ENCODE assay signal across 9 cellular contexts in the genomic region with DNA sequence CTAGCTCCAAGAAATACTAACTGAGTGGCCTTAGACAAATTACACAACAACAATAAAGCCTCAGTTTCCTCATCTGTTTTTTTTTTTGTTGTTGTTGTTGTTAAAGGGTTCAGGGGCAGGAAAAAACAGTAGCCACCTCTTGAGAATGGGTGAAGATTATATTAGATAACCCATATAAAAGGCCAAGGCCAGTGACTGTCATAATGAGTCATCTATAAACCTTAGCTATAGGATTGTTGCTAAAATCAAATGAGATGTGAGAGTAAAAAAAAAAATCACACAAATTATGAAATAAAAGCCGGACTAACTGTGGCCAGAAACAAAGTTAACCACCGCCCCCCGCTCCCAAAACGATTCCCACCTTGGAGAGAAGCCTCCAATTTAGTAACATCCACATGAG. TPM values are rescaled to one million over a fixed set of nuclear protein-coding genes. Genes with fewer than 3 reads are reported as not detected.
DNase-seq lines count a peak whose midpoint lies in the region; ATAC-seq, FAIRE-seq and TF ChIP-seq lines count a peak whose summit lies in the region.
"Had no signal": no experiment of that assay in that cellular context is flagged by ENCODE, and none has a peak within 500 bp of the region (broad histone marks: within the 10 kb centered on the region; RNA-seq: fewer than 3 reads in every experiment).

No MANE protein-coding gene starts in this region.

- FAIRE-seq in A549 (lab: Jason Lieb, UNC) (no peak), GM12878 (lab: Jason Lieb, UNC) (no peak)

- H3K27ac ChIP-seq in A549 (peak overlapping the region; percentile 89 to 98), GM12878 (ENCODE audit: control insufficient read depth, insufficient read depth) (peak overlapping the region; percentile 98), mesendoderm (ENCODE audit: low read depth, low read length) (no peak overlapping the region)

- TF ChIP-seq POLR2A in A549 (IDR thresholded peaks at IDR 0.05; ENCODE audit: low read length) (no peak), GM12878 (IDR thresholded peaks at IDR 0.05; ENCODE audit: low read depth, low read length) (no peak)

- RAD21 ChIA-PET in GM12878 (lab: Charles Lee; ENCODE audit: unreplicated experiment), result interaction anchor here (0.7 to 5.2 kb wide), 13 partner anchors 11 to 170 kb away, joined by 3 to 59 read pairs (median 4); a partner anchor contains a TSS

- SMC1A ChIA-PET in GM12878 (lab: Charles Lee; ENCODE audit: uncharacterized antibody, unreplicated experiment), result interaction anchor here (0.6 to 6.3 kb wide), 10 partner anchors 10 to 353 kb away, joined by 3 to 72 read pairs (median 4); a partner anchor contains a TSS

- H3K4ac ChIP-seq in mesendoderm (ENCODE audit: low read depth, low read length), result no peak overlapping the region

- H2AK5ac ChIP-seq in mesendoderm (ENCODE audit: low read length), result no peak overlapping the region

- no peak overlapping the region for H2AFZ ChIP-seq in GM12878 (ENCODE audit: control insufficient read depth, low read depth, low read length)

- 29% methylated on average over 4 of the region's 4 CpGs for WGBS in A549 (ENCODE audit: missing lambda C conversion rate)
- WGBS in GM12878 (ENCODE audit: insufficient coverage, insufficient replicate concordance, low lambda C conversion rate, missing lambda C conversion rate), result 0% methylated on average over 4 of the region's 4 CpGs
- WGBS in mesendoderm (ENCODE audit: extremely low coverage, insufficient coverage, low lambda C conversion rate), result no CpG with 5 or more reads among the region's 4 CpGs

- TF ChIP-seq RAD21 in A549 (conservative IDR thresholded peaks at IDR 0.05 in 1 of 2, IDR thresholded peaks at IDR 0.05 in 1 of 2) (no peak), GM12878 (IDR thresholded peaks at IDR 0.05; ENCODE audit: insufficient read depth, low read depth, low read length) (no peak)

- no peak overlapping the region for H4K5ac ChIP-seq in mesendoderm (ENCODE audit: low read length)

- H3K4me2 ChIP-seq in A549, result peak overlapping the region; percentile 96
- H3K4me2 ChIP-seq in GM12878 (ENCODE audit: control insufficient read depth, insufficient read depth), result peak overlapping the region; percentile 97
- H3K4me2 ChIP-seq in mesendoderm (ENCODE audit: low read length), result peak overlapping the region; percentile 72

- BruUV-seq in GM12878 (replicated peaks; lab: Mats Ljungman, UMichigan), result no TSS peak

- no peaks in the 10 kb centered on the region for H3K9me3 ChIP-seq in A549
- no peaks in the 10 kb centered on the region for H3K9me3 ChIP-seq in GM12878 (replicated peaks; ENCODE audit: control insufficient read depth, insufficient read depth, low read length)

- H3K36me3 ChIP-seq in GM12878 (ENCODE audit: control insufficient read depth in 2 of 2, insufficient read depth in 2 of 2, low read length in 1 of 2), result peaks cover 1 to 10% of the 10 kb centered on the region in 2 experiments; a peak in 2 of 4 replicates
- no peaks in the 10 kb centered on the region for H3K36me3 ChIP-seq in mesendoderm (ENCODE audit: control insufficient read depth, insufficient read depth, low read length)

- no peak overlapping the region for H3K23ac ChIP-seq in mesendoderm (ENCODE audit: low read length)

- DNase-seq in A549 (ENCODE audit: low read depth in 1 of 2, low spot score in 1 of 2), result no peak
- DNase-seq in HFF-Myc (ENCODE audit: extremely low read depth, low read depth), result no peak
- no peak for DNase-seq in GM12878 (ENCODE audit: low read depth, low spot score)
- no peak for DNase-seq in mesendoderm
- no peak for DNase-seq in GM03348 (ENCODE audit: low spot score)
- DNase-seq in DMS 273 treated with DMSO at 0.1 percent for 48 hours (lab: John Stamatoyannopoulos, UW), result no peak
- DNase-seq in GOT3 (lab: John Stamatoyannopoulos, UW), result no peak
- no peak for DNase-seq in DMS153 treated with DMSO at 0.1 percent for 48 hours (lab: John Stamatoyannopoulos, UW; ENCODE audit: unreplicated experiment)
- DNase-seq: NCI-H1092 had no signal

- TF ChIP-seq EP300 in A549 (IDR thresholded peaks at IDR 0.05) (no peak), GM12878 (IDR thresholded peaks at IDR 0.05; ENCODE audit: borderline replicate concordance in 1 of 2, control insufficient read depth in 1 of 2, low read depth in 2 of 2, low read length in 2 of 2) (no peak)

- POLR2A ChIA-PET in A549 (lab: Yijun Ruan, JAX) (interaction anchor here (0.5 to 2.8 kb wide), 3 partner anchors 15 to 94 kb away, joined by 3 to 16 read pairs (median 5); a partner anchor contains a TSS), GM12878 (lab: Charles Lee) (interaction anchor here (0.6 to 9.3 kb wide), 10 partner anchors 9 to 280 kb away, joined by 3 to 161 read pairs (median 6); a partner anchor contains a TSS)

- TF ChIP-seq CTCF in A549 (IDR thresholded peaks at IDR 0.05) (no peak), HFF-Myc (IDR thresholded peaks at IDR 0.05; ENCODE audit: low read depth, low read length, missing control alignments) (no peak), GM12878 (IDR thresholded peaks at IDR 0.05 in 2 of 3, conservative IDR thresholded peaks at IDR 0.05 in 1 of 3; ENCODE audit: control insufficient read depth in 2 of 3, extremely low read depth in 1 of 3, insufficient read depth in 1 of 3, low read depth in 3 of 3, low read length in 3 of 3) (no peak)

- H2BK5ac ChIP-seq in mesendoderm (ENCODE audit: low read length), result no peak overlapping the region

- peak overlapping the region; percentile 98 for H3K9ac ChIP-seq in GM12878 (ENCODE audit: control insufficient read depth, insufficient read depth, low read length)
- H3K9ac ChIP-seq in mesendoderm (ENCODE audit: low read length), result peak overlapping the region; percentile 97

- H3K27me3 ChIP-seq in GM12878 (replicated peaks in 1 of 2; ENCODE audit: control insufficient read depth in 2 of 2, insufficient read depth in 2 of 2, low read length in 1 of 2) (no peaks in the 10 kb centered on the region), mesendoderm (ENCODE audit: insufficient read depth, low read length, poor library complexity) (no peaks in the 10 kb centered on the region)

- CTCF ChIA-PET in A549 (lab: Yijun Ruan, JAX), result interaction anchor here (0.7 to 1.5 kb wide), 5 partner anchors 9 to 971 kb away, joined by 3 to 4 read pairs (median 3); a partner anchor contains a TSS
- CTCF ChIA-PET in GM12878 (lab: Yijun Ruan, JAX), result interaction anchor here (0.6 to 4.0 kb wide), 8 partner anchors 9 to 279 kb away, joined by 3 to 19 read pairs (median 4); no protein-coding TSS in a partner anchor

- H3K79me1 ChIP-seq in mesendoderm (ENCODE audit: low read length), result no peaks in the 10 kb centered on the region

- H2BK120ac ChIP-seq in mesendoderm (ENCODE audit: low read depth, low read length), result no peak overlapping the region

- H3K4me3 ChIP-seq in A549 (peak overlapping the region; percentile 91), HFF-Myc (replicated peaks; ENCODE audit: low read depth, low read length) (peak overlapping the region; percentile 96), GM12878 (peak overlapping the region; percentile 100), mesendoderm (ENCODE audit: low read length) (peak overlapping the region; percentile 90)

- intact Hi-C loops in GM12878 (cut with micrococcal nuclease; ENCODE audit: unreplicated experiment), result no loop called here

- peaks cover 64% of the 10 kb centered on the region for H3K79me2 ChIP-seq in GM12878 (ENCODE audit: control insufficient read depth, insufficient read depth, low read length)
- peaks cover 56% of the 10 kb centered on the region for H3K79me2 ChIP-seq in mesendoderm (ENCODE audit: control insufficient read depth, insufficient read depth, low read length)

- no peak overlapping the region for H4K8ac ChIP-seq in mesendoderm (ENCODE audit: low read depth, low read length)

- no peak for ATAC-seq in A549
- no peak for ATAC-seq in GM12878

- no peak overlapping the region for H2BK15ac ChIP-seq in mesendoderm (replicated peaks; ENCODE audit: low read depth)

- H3K18ac ChIP-seq in mesendoderm (ENCODE audit: low read length), result no peak overlapping the region

- H3K56ac ChIP-seq in mesendoderm (ENCODE audit: low read length), result peak overlapping the region; percentile 99

- in situ Hi-C loops in GM12878 (cut with MboI), result no loop called here

- peaks cover 4% of the 10 kb centered on the region for H4K20me1 ChIP-seq in GM12878 (ENCODE audit: control insufficient read depth, insufficient read depth)

- peaks cover 54% of the 10 kb centered on the region for H3K4me1 ChIP-seq in A549
- peaks cover 8% of the 10 kb centered on the region; the same call in 1 of the 2 replicates for H3K4me1 ChIP-seq in GM12878 (ENCODE audit: control insufficient read depth, insufficient read depth, low read length)
- H3K4me1 ChIP-seq in mesendoderm (ENCODE audit: control insufficient read depth, low read depth, low read length), result peaks cover 4% of the 10 kb centered on the region

RNA-seq across cellular contexts. Expression of a gene that starts 1.3 kb away (rescaled TPM):
- polyA plus RNA-seq in A549 (2011; rRNA removed), result 41.4 and 49.3 TPM in 2 replicates
- polyA plus RNA-seq in A549 (2012; cell fraction: cytosol; rRNA removed), result 6.6 and 7.4 TPM in 2 replicates
- 9.7 and 16.5 TPM in 2 replicates for polyA plus RNA-seq in A549 (2012; cell fraction: nucleus; rRNA removed)
- polyA plus RNA-seq in A549 (2017; fragmentation: RNase III; extraction: RNeasy Plus Mini Kit Qiagen cat#74134 plus additional on column Dnase treatment), result 21.3 to 21.9 TPM (median 21.5 TPM) in 3 replicates
- polyA minus RNA-seq in A549 (2011; rRNA and poly(A)+ RNA removed), result 30.5 and 33.6 TPM in 2 replicates
- 178 and 182 TPM in 2 replicates for total RNA-seq in GM12878 (2013; cell fraction: nucleolus; rRNA removed)
- 23.4 and 28.1 TPM in 2 replicates for total RNA-seq in GM12878 (2014; rRNA removed)
- 28.3 and 30.3 TPM in 2 replicates for total RNA-seq in GM12878 (2014; rRNA removed; fragmentation: Illumina TruSeq; extraction: Trizol)
- total RNA-seq in GM12878 (2021), result 34.1 and 39.2 TPM in 2 replicates
- 7.2 TPM for polyA plus RNA-seq in GM12878 (2011; ENCODE audit: low read depth)
- polyA plus RNA-seq in GM12878 (2011; rRNA removed), result 29.3 and 34.8 TPM in 2 replicates
- 9.6 and 14.6 TPM in 2 replicates for polyA plus RNA-seq in GM12878 (2011; cell fraction: cytosol; rRNA removed)
- 18.1 and 20.0 TPM in 2 replicates for polyA plus RNA-seq in GM12878 (2011; cell fraction: nucleus; rRNA removed)
- polyA plus RNA-seq in GM12878 (2012), result 9.9 and 11.0 TPM in 2 replicates
- polyA plus RNA-seq in GM12878 (2014; fragmentation: Illumina TruSeq; extraction: Trizol), result 36.5 and 38.8 TPM in 2 replicates
- polyA plus RNA-seq in GM12878 (2014; fragmentation: Nextera tagmentation; extraction: Ambion mirVana), result 10 to 100 TPM; 15.0 to 32.1 TPM
- 18.5 and 20.5 TPM in 2 replicates for polyA plus RNA-seq in GM12878 (2014; rRNA removed)
- 10 to 100 TPM; 29.5 to 33.6 TPM for polyA plus RNA-seq in GM12878 (2016; fragmentation: Nextera tagmentation; extraction: Ambion mirVana)
- 31.2 and 63.1 TPM in 2 replicates for polyA minus RNA-seq in GM12878 (2011; rRNA and poly(A)+ RNA removed)
- polyA minus RNA-seq in GM12878 (2011; cell fraction: cytosol; rRNA and poly(A)+ RNA removed), result 12.0 and 15.3 TPM in 2 replicates
- polyA minus RNA-seq in GM12878 (2011; cell fraction: nucleus; rRNA and poly(A)+ RNA removed), result 15.4 and 28.5 TPM in 2 replicates
- polyA plus RNA-seq in mesendoderm (2013, experiment 1 of 2), result 34.2 TPM
- polyA plus RNA-seq in mesendoderm (2013, experiment 2 of 2), result 38.0 TPM

RNA-seq across cellular contexts. Expression of a gene that starts 18.1 kb away (rescaled TPM):
- polyA plus RNA-seq in A549 (2011; rRNA removed) (23.3 and 33.1 TPM in 2 replicates), A549 (2017; fragmentation: RNase III; extraction: RNeasy Plus Mini Kit Qiagen cat#74134 plus additional on column Dnase treatment) (30.2 to 44.1 TPM (median 41.1 TPM) in 3 replicates), GM12878 (2011; rRNA removed) (49.1 and 58.4 TPM in 2 replicates), GM12878 (2014; fragmentation: Illumina TruSeq; extraction: Trizol) (54.7 and 69.1 TPM in 2 replicates), GM12878 (2014; fragmentation: Nextera tagmentation; extraction: Ambion mirVana) (10 to 100 TPM; 42.3 to 43.8 TPM), GM12878 (2014; rRNA removed) (39.3 and 46.6 TPM in 2 replicates), GM12878 (2016; fragmentation: Nextera tagmentation; extraction: Ambion mirVana) (10 to 100 TPM; 54.4 to 55.5 TPM)
- polyA plus RNA-seq in A549 (2012; cell fraction: cytosol; rRNA removed), result 12.0 and 14.4 TPM in 2 replicates
- polyA plus RNA-seq in A549 (2012; cell fraction: nucleus; rRNA removed), result 12.7 and 19.3 TPM in 2 replicates
- polyA minus RNA-seq in A549 (2011; rRNA and poly(A)+ RNA removed), result 20.1 and 21.2 TPM in 2 replicates
- 62.9 and 82.2 TPM in 2 replicates for total RNA-seq in GM12878 (2013; cell fraction: nucleolus; rRNA removed)
- total RNA-seq in GM12878 (2014; rRNA removed) (45.9 and 52.9 TPM in 2 replicates), GM12878 (2014; rRNA removed; fragmentation: Illumina TruSeq; extraction: Trizol) (37.2 and 37.5 TPM in 2 replicates), GM12878 (2021) (44.6 and 44.8 TPM in 2 replicates)
- 29.9 TPM for polyA plus RNA-seq in GM12878 (2011; ENCODE audit: low read depth)
- 45.8 and 46.9 TPM in 2 replicates for polyA plus RNA-seq in GM12878 (2011; cell fraction: cytosol; rRNA removed)
- polyA plus RNA-seq in GM12878 (2011; cell fraction: nucleus; rRNA removed), result 51.5 TPM in 2 replicates
- polyA plus RNA-seq in GM12878 (2012), result 34.5 and 36.2 TPM in 2 replicates
- polyA minus RNA-seq in GM12878 (2011; rRNA and poly(A)+ RNA removed), result 53.7 and 55.7 TPM in 2 replicates
- 14.2 and 16.3 TPM in 2 replicates for polyA minus RNA-seq in GM12878 (2011; cell fraction: cytosol; rRNA and poly(A)+ RNA removed)
- polyA minus RNA-seq in GM12878 (2011; cell fraction: nucleus; rRNA and poly(A)+ RNA removed), result 19.3 and 19.7 TPM in 2 replicates
- polyA plus RNA-seq in mesendoderm (2013, experiment 1 of 2), result 16.1 TPM
- polyA plus RNA-seq in mesendoderm (2013, experiment 2 of 2), result 15.8 TPM
